ENCODE assay signal across 2 cellular contexts in the genomic region with DNA sequence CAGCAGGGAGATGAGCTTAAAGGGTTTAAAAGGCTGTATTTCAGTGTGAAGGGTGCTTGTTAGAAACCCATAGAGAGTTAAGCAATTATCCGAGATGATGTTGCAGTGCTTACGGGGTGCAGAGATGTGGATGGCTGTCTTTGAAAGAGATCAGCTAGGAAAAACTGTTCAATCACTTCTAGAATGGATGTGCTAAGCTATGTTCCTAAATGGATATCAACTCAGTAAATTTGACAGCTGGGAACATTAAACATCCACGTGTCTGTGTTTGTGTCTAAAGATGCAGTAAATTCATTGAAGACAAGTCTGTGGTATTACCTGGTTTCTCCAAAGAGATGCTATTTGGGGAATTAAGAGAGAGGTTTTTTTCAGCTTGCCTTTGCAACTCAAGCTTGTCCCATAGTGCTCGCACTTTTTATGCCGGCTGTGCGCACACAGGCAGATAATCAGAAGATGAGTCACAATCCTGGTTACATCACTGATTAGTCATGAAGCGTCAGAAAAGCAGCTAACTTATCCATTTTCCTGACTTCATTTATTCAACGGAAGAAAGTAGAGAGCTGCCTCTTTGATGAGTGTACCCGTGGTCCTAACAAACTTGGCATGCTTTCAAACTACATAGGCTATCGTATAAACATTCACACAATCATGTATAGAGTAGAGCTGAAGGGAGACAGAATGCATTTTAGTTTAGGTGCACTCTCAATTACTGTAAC.
TF ChIP-seq lines count a peak whose summit lies in the region.

No MANE protein-coding gene starts in this region.

TF ChIP-seq in GM23338, 12 proteins besides CTCF, POLR2A, EP300 and RAD21 (continued from another document):
- TF ChIP-seq EZH2phosphoT487 (IDR thresholded peaks at IDR 0.05; ENCODE audit: unreplicated experiment) (no peak), JUNB (IDR thresholded peaks at IDR 0.05; ENCODE audit: unreplicated experiment) (no peak)

TF ChIP-seq in WTC11, 78 proteins besides CTCF, POLR2A, EP300 and RAD21 (continued from another document):
- TF ChIP-seq, protein P1, sequence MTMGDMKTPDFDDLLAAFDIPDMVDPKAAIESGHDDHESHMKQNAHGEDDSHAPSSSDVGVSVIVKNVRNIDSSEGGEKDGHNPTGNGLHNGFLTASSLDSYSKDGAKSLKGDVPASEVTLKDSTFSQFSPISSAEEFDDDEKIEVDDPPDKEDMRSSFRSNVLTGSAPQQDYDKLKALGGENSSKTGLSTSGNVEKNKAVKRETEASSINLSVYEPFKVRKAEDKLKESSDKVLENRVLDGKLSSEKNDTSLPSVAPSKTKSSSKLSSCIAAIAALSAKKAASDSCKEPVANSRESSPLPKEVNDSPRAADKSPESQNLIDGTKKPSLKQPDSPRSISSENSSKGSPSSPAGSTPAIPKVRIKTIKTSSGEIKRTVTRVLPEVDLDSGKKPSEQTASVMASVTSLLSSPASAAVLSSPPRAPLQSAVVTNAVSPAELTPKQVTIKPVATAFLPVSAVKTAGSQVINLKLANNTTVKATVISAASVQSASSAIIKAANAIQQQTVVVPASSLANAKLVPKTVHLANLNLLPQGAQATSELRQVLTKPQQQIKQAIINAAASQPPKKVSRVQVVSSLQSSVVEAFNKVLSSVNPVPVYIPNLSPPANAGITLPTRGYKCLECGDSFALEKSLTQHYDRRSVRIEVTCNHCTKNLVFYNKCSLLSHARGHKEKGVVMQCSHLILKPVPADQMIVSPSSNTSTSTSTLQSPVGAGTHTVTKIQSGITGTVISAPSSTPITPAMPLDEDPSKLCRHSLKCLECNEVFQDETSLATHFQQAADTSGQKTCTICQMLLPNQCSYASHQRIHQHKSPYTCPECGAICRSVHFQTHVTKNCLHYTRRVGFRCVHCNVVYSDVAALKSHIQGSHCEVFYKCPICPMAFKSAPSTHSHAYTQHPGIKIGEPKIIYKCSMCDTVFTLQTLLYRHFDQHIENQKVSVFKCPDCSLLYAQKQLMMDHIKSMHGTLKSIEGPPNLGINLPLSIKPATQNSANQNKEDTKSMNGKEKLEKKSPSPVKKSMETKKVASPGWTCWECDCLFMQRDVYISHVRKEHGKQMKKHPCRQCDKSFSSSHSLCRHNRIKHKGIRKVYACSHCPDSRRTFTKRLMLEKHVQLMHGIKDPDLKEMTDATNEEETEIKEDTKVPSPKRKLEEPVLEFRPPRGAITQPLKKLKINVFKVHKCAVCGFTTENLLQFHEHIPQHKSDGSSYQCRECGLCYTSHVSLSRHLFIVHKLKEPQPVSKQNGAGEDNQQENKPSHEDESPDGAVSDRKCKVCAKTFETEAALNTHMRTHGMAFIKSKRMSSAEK (CRISPR knock-in tag; IDR thresholded peaks at IDR 0.05; ENCODE audit: borderline replicate concordance) = no peak
- TF ChIP-seq FOXP1 (CRISPR knock-in tag; IDR thresholded peaks at IDR 0.05; ENCODE audit: borderline replicate concordance) (no peak), TEAD1 (CRISPR knock-in tag; IDR thresholded peaks at IDR 0.05) (no peak), JAZF1 (CRISPR knock-in tag; IDR thresholded peaks at IDR 0.05) (no peak)
- TF ChIP-seq, protein P2, sequence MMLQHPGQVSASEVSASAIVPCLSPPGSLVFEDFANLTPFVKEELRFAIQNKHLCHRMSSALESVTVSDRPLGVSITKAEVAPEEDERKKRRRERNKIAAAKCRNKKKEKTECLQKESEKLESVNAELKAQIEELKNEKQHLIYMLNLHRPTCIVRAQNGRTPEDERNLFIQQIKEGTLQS (CRISPR knock-in tag; conservative IDR thresholded peaks at IDR 0.05) = no peak
- TF ChIP-seq, protein P3, sequence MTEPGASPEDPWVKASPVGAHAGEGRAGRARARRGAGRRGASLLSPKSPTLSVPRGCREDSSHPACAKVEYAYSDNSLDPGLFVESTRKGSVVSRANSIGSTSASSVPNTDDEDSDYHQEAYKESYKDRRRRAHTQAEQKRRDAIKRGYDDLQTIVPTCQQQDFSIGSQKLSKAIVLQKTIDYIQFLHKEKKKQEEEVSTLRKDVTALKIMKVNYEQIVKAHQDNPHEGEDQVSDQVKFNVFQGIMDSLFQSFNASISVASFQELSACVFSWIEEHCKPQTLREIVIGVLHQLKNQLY (CRISPR knock-in tag; IDR thresholded peaks at IDR 0.05) = no peak
